5 cellular contexts compared by ENCODE assay signal in genomic region chr1:107650825-107651224, GRCh38.
DNase-seq lines count a peak whose midpoint lies in the region; ATAC-seq and TF ChIP-seq lines count a peak whose summit lies in the region.
"Not testable (repeated sequence)": the region's sequence is repeated elsewhere in the genome, so short reads cannot be mapped to it uniquely, and the experiment has no call there.

No MANE protein-coding gene starts in this region.

- H3K9me3 Mint-ChIP-seq in immature natural killer cell, natural killer cell: not testable (repeated sequence)

- H3K4me3 ChIP-seq in mucosa of descending colon, result not testable (repeated sequence)

- DNase-seq in DMS79 (lab: John Stamatoyannopoulos, UW) (peak; percentile 42), NCI-H187 treated with DMSO at 0.1 percent for 48 hours (lab: John Stamatoyannopoulos, UW) (peak; percentile 19)
- not testable (repeated sequence) for DNase-seq in immature natural killer cell, mucosa of descending colon, natural killer cell

- peak; percentile 94 for ATAC-seq in mucosa of descending colon
- not testable (repeated sequence) for ATAC-seq in natural killer cell

- H3K4me1 ChIP-seq in mucosa of descending colon (ENCODE audit: low read depth), result not testable (repeated sequence)

- H3K4me1 Mint-ChIP-seq in immature natural killer cell (peaks cover 60 to 75% of the 10 kb centered on the region in 2 donors), natural killer cell (peaks cover 51 to 55% of the 10 kb centered on the region in 2 donors)

- TF ChIP-seq CTCF in mucosa of descending colon (IDR thresholded peaks at IDR 0.05); natural killer cell (IDR thresholded peaks at IDR 0.05): not testable (repeated sequence)

- intact Hi-C loops in mucosa of descending colon (cut with DNase I, micrococcal nuclease); natural killer cell (cut with micrococcal nuclease): not testable (repeated sequence)

- H3K27me3 Mint-ChIP-seq in immature natural killer cell (ENCODE audit: low read depth in 3 of 3); natural killer cell (ENCODE audit: low read depth in 2 of 2): not testable (repeated sequence)

- not testable (repeated sequence) for H3K36me3 Mint-ChIP-seq in immature natural killer cell, natural killer cell

- not testable (repeated sequence) for H3K9me3 ChIP-seq in mucosa of descending colon

- H3K4me3 Mint-ChIP-seq in immature natural killer cell, natural killer cell: not testable (repeated sequence)

- H3K36me3 ChIP-seq in mucosa of descending colon (ENCODE audit: low read depth), result not testable (repeated sequence)

- H3K27ac Mint-ChIP-seq in immature natural killer cell (peak overlapping the region in 4 of 6 donors; percentile 8 to 59 (median 35)), natural killer cell (peak overlapping the region; percentile 35 to 43)
